In the genomic region with DNA sequence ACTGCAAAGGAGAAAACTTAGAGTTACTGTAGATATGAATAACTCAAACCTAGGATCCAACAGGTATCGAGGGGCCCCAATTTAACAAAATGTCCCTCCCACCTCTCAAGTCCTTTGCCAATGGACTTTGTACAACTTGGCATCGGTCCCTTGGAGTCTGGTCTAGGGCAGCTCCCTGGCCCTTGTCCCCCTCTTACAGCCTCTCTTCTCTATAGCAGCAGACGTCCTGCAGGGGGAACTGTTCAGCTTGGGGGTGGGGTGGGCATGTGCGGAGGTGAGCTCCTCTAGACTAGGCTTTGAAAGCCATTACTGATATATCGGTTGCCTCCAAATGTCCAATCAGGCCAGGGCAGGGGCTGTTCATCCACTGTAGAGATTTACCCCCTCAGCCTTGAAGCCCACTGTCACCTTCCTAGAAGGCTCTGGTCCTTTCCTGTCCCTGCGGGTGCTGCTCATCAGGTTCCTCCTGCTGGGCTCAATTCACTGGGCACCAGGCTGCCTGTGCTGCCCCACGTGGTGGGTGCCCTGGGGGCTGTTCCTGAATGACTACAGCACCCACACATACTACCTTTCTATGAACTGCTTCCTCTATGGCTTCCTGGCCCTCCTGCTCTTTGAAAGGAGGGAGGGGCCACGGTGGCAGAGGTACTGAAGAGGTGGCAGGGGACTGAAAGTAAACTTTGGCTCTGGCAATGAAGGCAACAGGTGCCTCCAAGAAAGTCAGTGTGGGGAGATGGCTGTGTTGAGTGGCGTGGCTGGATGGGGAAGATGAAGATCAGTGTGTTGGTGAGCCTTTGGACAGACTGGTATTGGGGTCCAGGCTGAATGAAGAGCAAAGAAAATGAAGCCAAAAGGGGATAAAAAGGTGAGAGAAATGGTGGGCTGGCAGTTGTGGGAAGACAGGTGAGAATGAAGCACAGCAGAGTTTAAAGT, we compare ENCODE assay signal across 31 cellular contexts.
DNase-seq lines count a peak whose midpoint lies in the region; ATAC-seq and TF ChIP-seq lines count a peak whose summit lies in the region.
"Had no signal": no experiment of that assay in that cellular context is flagged by ENCODE, and none has a peak within 500 bp of the region (broad histone marks: within the 10 kb centered on the region; RNA-seq: fewer than 3 reads in every experiment).

No MANE protein-coding gene starts in this region.

- no peaks in the 10 kb centered on the region for H3K79me1 ChIP-seq in trophoblast cell (ENCODE audit: low read length)

- H3K4me1 ChIP-seq in SJSA1 (replicated peaks), result peaks cover 49% of the 10 kb centered on the region
- no peaks in the 10 kb centered on the region for H3K4me1 ChIP-seq in neural progenitor cell
- H3K4me1 ChIP-seq in trophoblast cell (ENCODE audit: control insufficient read depth in 1 of 2, insufficient read depth in 2 of 2, low read length in 2 of 2), result peaks cover 0 to 6% of the 10 kb centered on the region in 2 experiments
- H3K4me1 ChIP-seq: body of pancreas, Caco-2, heart right ventricle, lower lobe of right lung had no signal

- H3K9me3 Mint-ChIP-seq in activated T-cell treated with anti-CD3 and anti-CD28 coated beads, Interleukin-2, amount 50 U/mL, for 72 hours, result no peaks in the 10 kb centered on the region
- no peaks in the 10 kb centered on the region for H3K9me3 Mint-ChIP-seq in neural progenitor cell
- H3K9me3 Mint-ChIP-seq: activated T-cell treated with anti-CD3 and anti-CD28 coated beads, Interleukin-2, amount 50 U/mL, for 24 hours; natural killer cell treated with Interleukin-12 subunit alpha and Interleukin-12 subunit beta and Interleukin-15 and Interleukin-18, amount 100 ng/mL, for 72 hours had no signal

- H3K4ac ChIP-seq in trophoblast cell (ENCODE audit: low read depth, low read length), result no peak overlapping the region

- H4K20me1 ChIP-seq in neural progenitor cell (ENCODE audit: low read depth), result no peaks in the 10 kb centered on the region

- no peaks in the 10 kb centered on the region for H3K36me3 Mint-ChIP-seq in activated T-cell treated with anti-CD3 and anti-CD28 coated beads, Interleukin-2, amount 50 U/mL, for 72 hours (ENCODE audit: insufficient read depth in 2 of 2)
- peaks cover 12% of the 10 kb centered on the region for H3K36me3 Mint-ChIP-seq in neural progenitor cell

- no peak overlapping the region for H2BK12ac ChIP-seq in trophoblast cell (ENCODE audit: low read length)

- peak overlapping the region; percentile 1 for H3K27ac Mint-ChIP-seq in activated T-cell treated with anti-CD3 and anti-CD28 coated beads, Interleukin-2, amount 50 U/mL, for 72 hours
- H3K27ac Mint-ChIP-seq in neural progenitor cell, result peak overlapping the region; percentile 11
- H3K27ac Mint-ChIP-seq: activated T-cell treated with anti-CD3 and anti-CD28 coated beads, Interleukin-2, amount 50 U/mL, for 24 hours; natural killer cell treated with Interleukin-12 subunit alpha and Interleukin-12 subunit beta and Interleukin-15 and Interleukin-18, amount 100 ng/mL, for 72 hours had no signal

- H3K4me3 ChIP-seq in SJSA1, result no peak overlapping the region
- H3K4me3 ChIP-seq in epithelial cell of proximal tubule (ENCODE audit: low read depth, low read length), result no peak overlapping the region
- H3K4me3 ChIP-seq in neural progenitor cell, result no peak overlapping the region
- no peak overlapping the region for H3K4me3 ChIP-seq in trophoblast cell (ENCODE audit: low read depth, low read length)
- H3K4me3 ChIP-seq: adrenal gland, body of pancreas, esophagus muscularis mucosa, heart right ventricle, lower lobe of right lung, skin epidermis, stomach, uterus had no signal

- no peak overlapping the region for H3K18ac ChIP-seq in trophoblast cell (ENCODE audit: low read length)

- TF ChIP-seq CTCF in epithelial cell of proximal tubule (conservative IDR thresholded peaks at IDR 0.05; ENCODE audit: low read depth, low read length) (peak; percentile 21), neural progenitor cell (IDR thresholded peaks at IDR 0.05) (no peak)

- H3K36me3 ChIP-seq in SJSA1 (peaks cover 5% of the 10 kb centered on the region; the same call in 1 of the 2 replicates), neural progenitor cell (no peaks in the 10 kb centered on the region), trophoblast cell (ENCODE audit: control insufficient read depth in 1 of 2, insufficient read depth in 2 of 2, low read length in 2 of 2) (no peaks in the 10 kb centered on the region)
- H3K36me3 ChIP-seq: adrenal gland, lower lobe of right lung, uterus had no signal

- H2AK5ac ChIP-seq in trophoblast cell (ENCODE audit: low read length), result no peak overlapping the region

- no peak overlapping the region for H3K23ac ChIP-seq in trophoblast cell (ENCODE audit: low read length)

- H2AFZ ChIP-seq in neural progenitor cell (replicated peaks) (no peak overlapping the region), trophoblast cell (ENCODE audit: insufficient read depth, low read length, poor library complexity) (no peak overlapping the region)

- ATAC-seq in activated T-cell treated with anti-CD3 and anti-CD28 coated beads, Interleukin-2, amount 50 U/mL, for 72 hours (replicated peaks in 1 of 2), result no peak
- no peak for ATAC-seq in GM18511 (IDR thresholded peaks at IDR 0.05; ENCODE audit: unreplicated experiment)
- ATAC-seq: body of pancreas; heart right ventricle; lower lobe of right lung; natural killer cell treated with Interleukin-12 subunit alpha and Interleukin-12 subunit beta and Interleukin-15 and Interleukin-18, amount 100 ng/mL, for 72 hours had no signal

- no peak overlapping the region for H3K14ac ChIP-seq in trophoblast cell (ENCODE audit: low read length)

- H3K4me2 ChIP-seq in neural progenitor cell, result no peak overlapping the region
- no peak overlapping the region for H3K4me2 ChIP-seq in trophoblast cell (ENCODE audit: low read length)

- peaks cover 15% of the 10 kb centered on the region for H3K4me1 Mint-ChIP-seq in activated T-cell treated with anti-CD3 and anti-CD28 coated beads, Interleukin-2, amount 50 U/mL, for 72 hours (ENCODE audit: low read depth)
- no peaks in the 10 kb centered on the region for H3K4me1 Mint-ChIP-seq in neural progenitor cell

- H4K12ac ChIP-seq in trophoblast cell (ENCODE audit: low read depth, low read length), result no peak overlapping the region

- H3K9me3 ChIP-seq in SJSA1 (replicated peaks) (no peaks in the 10 kb centered on the region), neural progenitor cell (ENCODE audit: low read depth) (no peaks in the 10 kb centered on the region), trophoblast cell (ENCODE audit: insufficient read depth, low read depth, low read length) (no peaks in the 10 kb centered on the region)
- H3K9me3 ChIP-seq: adrenal gland, body of pancreas, Caco-2, esophagus muscularis mucosa, heart right ventricle, lower lobe of right lung, stomach, uterus had no signal

- 0 out of 2 replicates have a peak overlapping the region, but pooled peaks have one; percentile 89 for H3K27ac ChIP-seq in SJSA1
- H3K27ac ChIP-seq in neural progenitor cell, result no peak overlapping the region
- no peak overlapping the region for H3K27ac ChIP-seq in trophoblast cell (ENCODE audit: low read depth, low read length)
- H3K27ac ChIP-seq: adrenal gland, body of pancreas, C4-2B, esophagus muscularis mucosa, heart right ventricle, HL-60, lower lobe of right lung, stomach, uterus had no signal

- no peak overlapping the region for H3K9ac ChIP-seq in neural progenitor cell
- H3K9ac ChIP-seq in trophoblast cell (ENCODE audit: low read length), result no peak overlapping the region

- no peak overlapping the region for H2BK120ac ChIP-seq in trophoblast cell (ENCODE audit: insufficient read depth, low read length, poor library complexity)

- DNase-seq in activated T-cell treated with anti-CD3 and anti-CD28 coated beads, Interleukin-2, amount 50 U/mL, for 72 hours, result no peak
- DNase-seq in activated T-cell treated with anti-CD3 and anti-CD28 coated beads, Interleukin-2, amount 50 U/mL, for 48 hours, result no peak
- no peak for DNase-seq in SJSA1 (ENCODE audit: low read depth in 1 of 2, low spot score in 2 of 2)
- no peak for DNase-seq in epithelial cell of proximal tubule (ENCODE audit: low read depth)
- DNase-seq in neural progenitor cell (ENCODE audit: low spot score), result no peak
- DNase-seq in NCI-H1092 treated with DMSO at 0.1 percent for 48 hours (lab: John Stamatoyannopoulos, UW), result no peak
- DNase-seq in trophoblast cell, result no peak
- DNase-seq: 8988T; activated CD4-positive, alpha-beta T cell treated with anti-CD3 and anti-CD28 coated beads for 4 hours; activated T-cell treated with anti-CD3 and anti-CD28 coated beads, Interleukin-2, amount 50 U/mL, for 24 hours; adrenal gland; body of pancreas; Caco-2; dermis blood vessel endothelial cell; foreskin fibroblast; GOT3; heart right ventricle; kidney; lower lobe of right lung; NCI-H2107; NCI-H446; NCI-H82; stomach; SW 1271; uterus had no signal

- H4K91ac ChIP-seq in trophoblast cell (ENCODE audit: low read depth, low read length), result no peak overlapping the region

- H3K4me3 Mint-ChIP-seq in activated T-cell treated with anti-CD3 and anti-CD28 coated beads, Interleukin-2, amount 50 U/mL, for 72 hours, result no peak overlapping the region
- no peak overlapping the region for H3K4me3 Mint-ChIP-seq in neural progenitor cell
- H3K4me3 Mint-ChIP-seq: activated T-cell treated with anti-CD3 and anti-CD28 coated beads, Interleukin-2, amount 50 U/mL, for 24 hours; natural killer cell treated with Interleukin-12 subunit alpha and Interleukin-12 subunit beta and Interleukin-15 and Interleukin-18, amount 100 ng/mL, for 72 hours had no signal

- no peaks in the 10 kb centered on the region for H3K27me3 ChIP-seq in SJSA1 (replicated peaks)
- no peaks in the 10 kb centered on the region for H3K27me3 ChIP-seq in neural progenitor cell
- H3K27me3 ChIP-seq in trophoblast cell (ENCODE audit: insufficient read depth, low read length), result no peaks in the 10 kb centered on the region
- H3K27me3 ChIP-seq: adrenal gland, body of pancreas, esophagus muscularis mucosa, heart right ventricle, stomach, uterus had no signal

- no peak overlapping the region for H4K8ac ChIP-seq in trophoblast cell (ENCODE audit: low read depth, low read length)

- WGBS in trophoblast cell (ENCODE audit: extremely low coverage, insufficient coverage, insufficient read length), result no CpG with 5 or more reads among the region's 9 CpGs

- no peak overlapping the region for H2BK5ac ChIP-seq in trophoblast cell (ENCODE audit: low read depth, low read length, poor library complexity)

- H3K79me2 ChIP-seq in neural progenitor cell (ENCODE audit: low read depth) (no peaks in the 10 kb centered on the region), trophoblast cell (ENCODE audit: control insufficient read depth, insufficient read depth, low read length, poor library complexity) (no peaks in the 10 kb centered on the region)

- H3K27me3 Mint-ChIP-seq in activated T-cell treated with anti-CD3 and anti-CD28 coated beads, Interleukin-2, amount 50 U/mL, for 72 hours (ENCODE audit: low read depth), result no peaks in the 10 kb centered on the region
- peaks cover 5% of the 10 kb centered on the region for H3K27me3 Mint-ChIP-seq in neural progenitor cell (ENCODE audit: insufficient read depth, low read depth)
- H3K27me3 Mint-ChIP-seq: activated T-cell treated with anti-CD3 and anti-CD28 coated beads, Interleukin-2, amount 50 U/mL, for 24 hours; natural killer cell treated with Interleukin-12 subunit alpha and Interleukin-12 subunit beta and Interleukin-15 and Interleukin-18, amount 100 ng/mL, for 72 hours had no signal

- H3F3A ChIP-seq in neural progenitor cell (ENCODE audit: low read depth), result no peaks in the 10 kb centered on the region
